In the genomic region with DNA sequence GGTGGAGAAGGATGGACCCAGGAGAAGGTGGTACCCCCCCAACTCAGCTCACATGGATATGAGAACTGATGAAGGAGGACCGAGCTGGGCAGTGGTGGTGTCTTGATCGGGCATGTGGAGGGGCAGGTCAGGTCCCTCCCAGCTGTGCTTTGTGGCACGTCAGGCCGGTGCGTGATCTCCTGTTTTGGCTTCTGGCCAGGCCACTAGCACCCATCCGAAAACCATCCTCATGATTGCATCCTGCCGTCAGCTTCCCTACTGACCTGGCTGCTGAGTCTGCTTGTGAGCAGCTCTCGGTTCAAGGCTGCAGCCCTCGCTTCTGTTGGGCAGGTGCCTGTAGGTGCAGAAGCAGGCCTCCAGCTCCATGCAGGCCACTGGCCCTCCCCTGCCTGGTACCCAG, we compare ENCODE assay signal across 22 cellular contexts. TPM values are rescaled to one million over a fixed set of nuclear protein-coding genes. Genes with fewer than 3 reads are reported as not detected.
DNase-seq lines count a peak whose midpoint lies in the region; ATAC-seq and TF ChIP-seq lines count a peak whose summit lies in the region.
"Had no signal": no experiment of that assay in that cellular context is flagged by ENCODE, and none has a peak within 500 bp of the region (broad histone marks: within the 10 kb centered on the region; RNA-seq: fewer than 3 reads in every experiment).

No MANE protein-coding gene starts in this region.

- no peak overlapping the region for H2BK15ac ChIP-seq in mesenchymal stem cell (ENCODE audit: low read depth, poor library complexity, severe bottlenecking)

- H3K9me3 ChIP-seq in BLaER1 (no peaks in the 10 kb centered on the region), mesenchymal stem cell (ENCODE audit: control insufficient read depth, low read length) (no peaks in the 10 kb centered on the region), sigmoid colon (no peaks in the 10 kb centered on the region)
- H3K9me3 ChIP-seq: adrenal gland, HAP-1, upper lobe of right lung had no signal

- peak overlapping the region in 1 of 2 experiments; percentile 42 for H3K18ac ChIP-seq in mesenchymal stem cell (ENCODE audit: low read depth in 1 of 2, low read length in 2 of 2)

- CTCF ChIA-PET in RWPE1 (lab: Yijun Ruan, JAX) = interaction anchor here (0.6 kb wide), 1 partner anchor 49 kb away, joined by 6 read pairs; no protein-coding TSS in a partner anchor

- H2BK5ac ChIP-seq in mesenchymal stem cell (ENCODE audit: low read depth, low read length, poor library complexity, severe bottlenecking) = no peak overlapping the region

- no peak for TF ChIP-seq POLR2A in sigmoid colon (IDR thresholded peaks at IDR 0.05)

- peaks cover 16% of the 10 kb centered on the region for H3K79me1 ChIP-seq in mesenchymal stem cell (replicated peaks; ENCODE audit: low read length, poor library complexity, severe bottlenecking)

- H3K4me3 ChIP-seq in BLaER1 (no peak overlapping the region), mesenchymal stem cell (ENCODE audit: insufficient read depth in 1 of 2, low read depth in 1 of 2, low read length in 2 of 2) (no peak overlapping the region), sigmoid colon (no peak overlapping the region)
- H3K4me3 ChIP-seq: adrenal gland, coronary artery, HAP-1, upper lobe of right lung had no signal

- no peak overlapping the region for H4K91ac ChIP-seq in mesenchymal stem cell (ENCODE audit: low read length)

- no peak overlapping the region for H3K27ac ChIP-seq in BLaER1
- H3K27ac ChIP-seq in RWPE1 = peak overlapping the region; percentile 92
- H3K27ac ChIP-seq in mesenchymal stem cell (ENCODE audit: low read length, poor library complexity, severe bottlenecking) = no peak overlapping the region
- peak overlapping the region in 2 of 4 donors; percentile 81 to 84 for H3K27ac ChIP-seq in sigmoid colon

- H3K4ac ChIP-seq in mesenchymal stem cell (ENCODE audit: low read depth in 1 of 2, low read length in 2 of 2) = no peak overlapping the region

- peak overlapping the region; percentile 11 for H2AK5ac ChIP-seq in mesenchymal stem cell (ENCODE audit: low read length, severe bottlenecking)

- H3K4me1 ChIP-seq in BLaER1 (peaks cover 75% of the 10 kb centered on the region), mesenchymal stem cell (ENCODE audit: control insufficient read depth, insufficient read depth, low read depth, low read length) (peaks cover 48% of the 10 kb centered on the region), sigmoid colon (peaks cover 0 to 36% (median 24%) of the 10 kb centered on the region in 4 donors)
- H3K4me1 ChIP-seq: HAP-1 had no signal

- H3K27me3 ChIP-seq in BLaER1 = no peaks in the 10 kb centered on the region
- H3K27me3 ChIP-seq in mesenchymal stem cell (ENCODE audit: control insufficient read depth in 1 of 2, insufficient read depth in 1 of 2, low read length in 2 of 2) = no peaks in the 10 kb centered on the region
- no peaks in the 10 kb centered on the region for H3K27me3 ChIP-seq in sigmoid colon
- H3K27me3 ChIP-seq: adrenal gland, upper lobe of right lung had no signal

- H4K8ac ChIP-seq in mesenchymal stem cell (ENCODE audit: low read length) = no peak overlapping the region

- TF ChIP-seq EP300 in sigmoid colon (IDR thresholded peaks at IDR 0.05) = no peak

- POLR2A ChIA-PET in RWPE1 (lab: Yijun Ruan, JAX; ENCODE audit: low non-redundant PET) = no interaction called here

- peak overlapping the region; percentile 58 for H3K4me2 ChIP-seq in BLaER1
- H3K4me2 ChIP-seq in mesenchymal stem cell (ENCODE audit: low read length, poor library complexity, severe bottlenecking) = no peak overlapping the region

- H3K14ac ChIP-seq in mesenchymal stem cell (ENCODE audit: low read length in 2 of 2) = no peak overlapping the region

- intact Hi-C loops in sigmoid colon (cut with DNase I) = loop anchor here (5.0 kb wide), 2 partner anchors 49 to 151 kb away; no protein-coding TSS in a partner anchor

- 96% methylated on average over 9 of the region's 9 CpGs for WGBS in mesenchymal stem cell
- 92% methylated on average over 9 of the region's 9 CpGs for WGBS in sigmoid colon, 2 donors

- H3K36me3 ChIP-seq in BLaER1 = peaks cover 98% of the 10 kb centered on the region
- peaks cover 55 to 62% of the 10 kb centered on the region in 2 experiments for H3K36me3 ChIP-seq in mesenchymal stem cell (ENCODE audit: control insufficient read depth in 1 of 2, insufficient read depth in 2 of 2, low read depth in 1 of 2, low read length in 2 of 2)
- H3K36me3 ChIP-seq in sigmoid colon = peaks cover 10 to 80% (median 43%) of the 10 kb centered on the region in 4 donors

- no peak overlapping the region for H2AFZ ChIP-seq in mesenchymal stem cell (ENCODE audit: low read depth, low read length)

- no peak overlapping the region for H2BK120ac ChIP-seq in mesenchymal stem cell (ENCODE audit: low read depth, low read length)

- ATAC-seq in GM18520 (IDR thresholded peaks at IDR 0.05; ENCODE audit: unreplicated experiment) = no peak
- no peak for ATAC-seq in stimulated activated naive CD8-positive, alpha-beta T cell treated with anti-CD3 and anti-CD28 coated beads, Interleukin-15, Interleukin-2, amounts not matched to agents 100 U/mL and 50 U/mL, for 24 hours
- ATAC-seq: naive thymus-derived CD8-positive, alpha-beta T cell had no signal

- H3K9ac ChIP-seq in BLaER1 (0 out of 2 replicates have a peak overlapping the region, but pooled peaks have one; percentile 18), mesenchymal stem cell (ENCODE audit: low read length) (no peak overlapping the region)

- TF ChIP-seq CTCF in RWPE1 (conservative IDR thresholded peaks at IDR 0.05; ENCODE audit: low read depth) (no peak), sigmoid colon (IDR thresholded peaks at IDR 0.05) (no peak)

- no peak overlapping the region for H2BK12ac ChIP-seq in mesenchymal stem cell (ENCODE audit: low read length in 2 of 2)

- peak; percentile 2 for DNase-seq in SKM-1 treated with dmso at 0.1 percent for 144 hours (lab: John Stamatoyannopoulos, UW; ENCODE audit: unreplicated experiment)
- no peak for DNase-seq in SKM-1 (lab: John Stamatoyannopoulos, UW; ENCODE audit: unreplicated experiment)
- DNase-seq in RWPE1 (ENCODE audit: low spot score) = no peak
- no peak for DNase-seq in mesenchymal stem cell
- DNase-seq in stimulated activated naive CD8-positive, alpha-beta T cell treated with anti-CD3 and anti-CD28 coated beads, Interleukin-15, Interleukin-2, amounts not matched to agents 100 U/mL and 50 U/mL, for 24 hours = no peak
- no peak for DNase-seq in sigmoid colon
- DNase-seq: activated CD4-positive, CD25-positive, alpha-beta regulatory T cell treated with anti-CD3 and anti-CD28 coated beads, Interleukin-2, amount 50 U/mL, for 72 hours; activated CD8-positive, alpha-beta memory T cell treated with anti-CD3 and anti-CD28 coated beads, Interleukin-2, amount 50 U/mL, for 4 hours; activated effector memory CD4-positive, alpha-beta T cell treated with anti-CD3 and anti-CD28 coated beads, Interleukin-2, amount 50 U/mL, for 16 hours; Calu3; mesendoderm; naive thymus-derived CD8-positive, alpha-beta T cell; NCI-H1417; NCI-H510A treated with DMSO at 0.1 percent for 48 hours; stimulated activated CD4-positive, alpha-beta T cell treated with anti-CD3 and anti-CD28 coated beads, Interleukin-15, amount 100 ng/mL, for 24 hours had no signal

- no peak overlapping the region for H3K23ac ChIP-seq in mesenchymal stem cell (ENCODE audit: low read length in 2 of 2)

- peaks cover 64% of the 10 kb centered on the region for H4K20me1 ChIP-seq in BLaER1

RNA-seq across cellular contexts. Expression of a gene that starts 53.1 kb away (rescaled TPM):
- polyA plus RNA-seq in mesenchymal stem cell (2013, experiment 1 of 2) = 0.11 TPM
- polyA plus RNA-seq in mesenchymal stem cell (2013, experiment 2 of 2) = 0.05 TPM
- total RNA-seq in sigmoid colon = 10 to 100 TPM in 2 of 4 donors, 1 to 10 TPM in 2; 7.7 to 15.3 (median 10.2) TPM
- 1 to 10 TPM in 2 of 3 donors, not detected in 1; 1.2 to 2.8 TPM for polyA plus RNA-seq in sigmoid colon
- total RNA-seq: M059J had no signal
